30 cellular contexts compared by ENCODE assay signal in the genomic region with DNA sequence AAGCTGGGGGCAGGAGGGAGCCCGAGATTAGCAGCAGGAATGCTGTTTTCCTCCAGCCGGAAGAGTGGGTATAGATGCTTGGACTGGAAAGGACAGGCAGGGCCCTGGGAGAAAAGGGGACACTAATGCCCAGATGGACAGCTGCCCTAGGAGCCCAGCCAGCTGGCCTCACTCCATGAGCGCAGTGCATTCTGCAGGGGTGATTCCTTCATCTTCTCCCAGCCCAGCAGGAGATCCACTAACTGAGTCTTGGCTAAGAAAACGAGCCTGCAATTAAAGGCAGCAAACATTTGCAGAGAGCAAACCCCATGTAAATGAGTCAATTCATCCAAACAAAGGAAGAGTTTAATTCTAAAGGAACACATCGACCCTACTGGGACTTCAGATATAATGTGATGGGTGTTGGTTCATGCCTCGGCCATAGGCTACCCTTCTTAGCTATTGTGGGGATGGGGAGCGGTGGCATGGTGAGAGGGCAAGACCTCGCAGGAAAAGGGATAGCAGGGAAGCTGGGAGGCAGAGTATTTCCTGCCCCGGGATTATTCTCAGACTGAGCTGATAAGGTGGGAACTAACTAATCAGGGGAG. TPM values are rescaled to one million over a fixed set of nuclear protein-coding genes. Genes with fewer than 3 reads are reported as not detected.
DNase-seq lines count a peak whose midpoint lies in the region; ATAC-seq and TF ChIP-seq lines count a peak whose summit lies in the region.
"Had no signal": no experiment of that assay in that cellular context is flagged by ENCODE, and none has a peak within 500 bp of the region (broad histone marks: within the 10 kb centered on the region; RNA-seq: fewer than 3 reads in every experiment).

No MANE protein-coding gene starts in this region.

- no peaks in the 10 kb centered on the region for H3K4me1 Mint-ChIP-seq in type B pancreatic cell (ENCODE audit: unreplicated experiment)
- H3K4me1 Mint-ChIP-seq: CD4-positive, alpha-beta memory T cell; naive thymus-derived CD8-positive, alpha-beta T cell; stimulated activated memory B cell treated with anti-CD40 and anti-IgM and Interleukin-4, amounts not matched to agents 10 μg/mL and 1 μg/mL and 100 μg/mL, for 72 hours; T-cell had no signal

- TF ChIP-seq CTCF in type B pancreatic cell (conservative IDR thresholded peaks at IDR 0.05) = no peak
- no peak for TF ChIP-seq CTCF in foreskin fibroblast (IDR thresholded peaks at IDR 0.05; ENCODE audit: low read depth, low read length)

- no peaks in the 10 kb centered on the region for H3K27me3 Mint-ChIP-seq in type B pancreatic cell
- H3K27me3 Mint-ChIP-seq: CD4-positive, alpha-beta memory T cell; naive thymus-derived CD8-positive, alpha-beta T cell; stimulated activated memory B cell treated with anti-CD40 and anti-IgM and Interleukin-4, amounts not matched to agents 10 μg/mL and 1 μg/mL and 100 μg/mL, for 72 hours; T-cell had no signal

- intact Hi-C loops in left cardiac atrium (cut with DNase I) = no loop called here
- intact Hi-C loops in Right ventricle myocardium inferior (cut with DNase I) = no loop called here

- no peaks in the 10 kb centered on the region for H3K9me3 Mint-ChIP-seq in type B pancreatic cell
- H3K9me3 Mint-ChIP-seq: activated naive CD4-positive, alpha-beta T cell treated with anti-CD3 and anti-CD28 coated beads for 36 hours; CD4-positive, alpha-beta memory T cell; endodermal cell; mesothelial cell of epicardium; naive thymus-derived CD8-positive, alpha-beta T cell; stimulated activated memory B cell treated with anti-CD40 and anti-IgM and Interleukin-4, amounts not matched to agents 10 μg/mL and 1 μg/mL and 100 μg/mL, for 72 hours; T-cell had no signal

- H3K27ac Mint-ChIP-seq in type B pancreatic cell = no peak overlapping the region
- H3K27ac Mint-ChIP-seq: activated naive CD4-positive, alpha-beta T cell treated with anti-CD3 and anti-CD28 coated beads for 36 hours; endodermal cell; mesothelial cell of epicardium; naive thymus-derived CD8-positive, alpha-beta T cell; stimulated activated memory B cell treated with anti-CD40 and anti-IgM and Interleukin-4, amounts not matched to agents 10 μg/mL and 1 μg/mL and 100 μg/mL, for 72 hours; T-cell had no signal

- H3K4me3 ChIP-seq in foreskin fibroblast (ENCODE audit: low read depth in 1 of 2, low read length in 2 of 2) = no peak overlapping the region
- H3K4me3 ChIP-seq: adrenal gland, Peyer's patch, SJCRH30, suprapubic skin had no signal

- DNase-seq in left cardiac atrium (no peak), Right ventricle myocardium inferior (ENCODE audit: missing footprints) (no peak), cerebellar nuclear complex (lab: John Stamatoyannopoulos, UW) (peak; percentile 31 to 37), myocyte (ENCODE audit: low read depth) (peak; percentile 58), type B pancreatic cell (ENCODE audit: extremely low spot score, unreplicated experiment) (no peak), foreskin fibroblast (no peak), ureter (ENCODE audit: low spot score) (no peak)
- DNase-seq: activated CD4-positive, alpha-beta T cell treated with anti-CD3 and anti-CD28 coated beads, Interleukin-2, amount 50 U/mL, for 4 hours; activated CD4-positive, CD25-positive, alpha-beta regulatory T cell; activated naive CD4-positive, alpha-beta T cell treated with anti-CD3 and anti-CD28 coated beads for 36 hours; adrenal gland; CD4-positive, alpha-beta memory T cell; cortex of kidney; DMS 273 treated with DMSO at 0.1 percent for 48 hours; endodermal cell; foreskin keratinocyte; naive thymus-derived CD8-positive, alpha-beta T cell; NCI-H1092 treated with DMSO at 0.1 percent for 48 hours; NCI-H2029; NCI-H526; Peyer's patch; SJCRH30; stimulated activated CD4-positive, alpha-beta T cell treated with anti-CD3 and anti-CD28 coated beads, Interleukin-12 subunit alpha, Interleukin-12 subunit beta, amount 100 ng/mL, for 4 hours; stimulated activated CD4-positive, alpha-beta T cell treated with anti-CD3 and anti-CD28 coated beads, Interleukin-4, amount 100 ng/mL, for 24 hours; T-cell had no signal

- peaks cover 4% of the 10 kb centered on the region for H3K36me3 Mint-ChIP-seq in type B pancreatic cell
- H3K36me3 Mint-ChIP-seq: mesothelial cell of epicardium had no signal

- H3K4me3 Mint-ChIP-seq in type B pancreatic cell = no peak overlapping the region
- H3K4me3 Mint-ChIP-seq: activated naive CD4-positive, alpha-beta T cell treated with anti-CD3 and anti-CD28 coated beads for 36 hours; CD4-positive, alpha-beta memory T cell; endodermal cell; mesothelial cell of epicardium; naive thymus-derived CD8-positive, alpha-beta T cell; stimulated activated memory B cell treated with anti-CD40 and anti-IgM and Interleukin-4, amounts not matched to agents 10 μg/mL and 1 μg/mL and 100 μg/mL, for 72 hours; T-cell had no signal

- peak; percentile 73 to 76 for ATAC-seq in left cardiac atrium
- no peak for ATAC-seq in Right ventricle myocardium inferior
- ATAC-seq in GM21528 (IDR thresholded peaks at IDR 0.05; ENCODE audit: low FRiP score, unreplicated experiment) = no peak
- ATAC-seq: esophagus mucosa; foreskin keratinocyte; naive thymus-derived CD8-positive, alpha-beta T cell; stimulated activated memory B cell treated with anti-CD40 and anti-IgM and Interleukin-4, amounts not matched to agents 10 μg/mL and 1 μg/mL and 100 μg/mL, for 72 hours; T-cell had no signal

RNA-seq across cellular contexts. Expression of gene MINAR1, which starts 13.3 kb away (rescaled TPM):
- total RNA-seq in left cardiac atrium (under 1 TPM; 0.12 to 0.34 TPM), Right ventricle myocardium inferior (0.05 TPM), myocyte (1.3 and 2.5 TPM in 2 replicates), type B pancreatic cell (ENCODE audit: low replicate concordance) (1.1 and 3.0 TPM in 2 replicates), ureter (0.70 TPM)
- 1.6 TPM for polyA plus RNA-seq in myocyte (2012)

Comparison
In these comparisons a context has a peak if more than half of its experiments do, and no peak if none do; other contexts are left out.
1. ATAC-seq: peak in left cardiac atrium (2 of 2); none in Right ventricle myocardium inferior (single experiment) and GM21528 (single experiment).
2. DNase-seq: peak in cerebellar nuclear complex (2 of 2) and myocyte (single experiment); none in left cardiac atrium (single experiment), Right ventricle myocardium inferior (single experiment), type B pancreatic cell (single experiment), foreskin fibroblast (0 of 2) and ureter (single experiment).